In genomic region chr22:49622241-49623105, GRCh38 we compare ENCODE assay signal across 23 cellular contexts.
DNase-seq lines count a peak whose midpoint lies in the region; ATAC-seq and TF ChIP-seq lines count a peak whose summit lies in the region.
"Had no signal": no experiment of that assay in that cellular context is flagged by ENCODE, and none has a peak within 500 bp of the region (broad histone marks: within the 10 kb centered on the region; RNA-seq: fewer than 3 reads in every experiment).

No MANE protein-coding gene starts in this region.

- TF ChIP-seq POLR2A in GM18505 (IDR thresholded peaks at IDR 0.05; ENCODE audit: borderline replicate concordance, extremely low read depth, insufficient read depth, insufficient read length), result no peak

- TF ChIP-seq CTCF in HEK293 (tag by site-specific recombination; IDR thresholded peaks at IDR 0.05), result no peak
- TF ChIP-seq CTCF in lower lobe of right lung (IDR thresholded peaks at IDR 0.05), result no peak

- DNase-seq in activated naive CD4-positive, alpha-beta T cell treated with anti-CD3 and anti-CD28 coated beads, Interleukin-2, amount 50 U/mL, for 16 hours, result peak; percentile 6
- no peak for DNase-seq in activated naive CD4-positive, alpha-beta T cell (lab: John Stamatoyannopoulos, UW)
- DNase-seq in left ventricle myocardium superior, result peak; percentile 18
- peak; percentile 73 for DNase-seq in posterior vena cava (ENCODE audit: low spot score)
- DNase-seq in lower lobe of right lung, result no peak
- DNase-seq: Caco-2; CD8-positive, alpha-beta T cell; GOT3; NCI-H1092; NCI-H1417 treated with DMSO at 0.1 percent for 48 hours; NCI-H1694 treated with DMSO at 0.1 percent for 48 hours; NCI-H2081; NCI-H2227 treated with DMSO at 0.1 percent for 48 hours; NCI-H510A; NCI-H69; RPMI8226; SIG-M5 had no signal

- no peak for ATAC-seq in left ventricle myocardium superior
- no peak for ATAC-seq in HG03159 (IDR thresholded peaks at IDR 0.05; ENCODE audit: unreplicated experiment)
- no peak for ATAC-seq in lower lobe of right lung
- no peak for ATAC-seq in GM18505 (IDR thresholded peaks at IDR 0.05; ENCODE audit: unreplicated experiment)
- ATAC-seq: CD8-positive, alpha-beta T cell had no signal

- H3K36me3 ChIP-seq in HEK293 (ENCODE audit: control insufficient read depth in 2 of 2, insufficient read depth in 1 of 2, low read length in 2 of 2), result no peaks in the 10 kb centered on the region
- H3K36me3 ChIP-seq in lower lobe of right lung, result no peaks in the 10 kb centered on the region

- no peaks in the 10 kb centered on the region for H3K4me1 ChIP-seq in HEK293 (ENCODE audit: control insufficient read depth, insufficient read depth, low read length)
- H3K4me1 ChIP-seq in lower lobe of right lung, result no peaks in the 10 kb centered on the region
- H3K4me1 ChIP-seq: Caco-2, HAP-1 had no signal

- intact Hi-C loops in left ventricle myocardium superior (cut with micrococcal nuclease) (no loop called here), posterior vena cava (cut with DNase I) (no loop called here), lower lobe of right lung (cut with DNase I) (no loop called here)

- no peaks in the 10 kb centered on the region for H3K27me3 ChIP-seq in lower lobe of right lung (ENCODE audit: low read depth)

- H3K4me3 ChIP-seq in HEK293 (ENCODE audit: low read depth, low read length) (no peak overlapping the region), lower lobe of right lung (no peak overlapping the region)
- H3K4me3 ChIP-seq: HAP-1 had no signal

- POLR2A ChIA-PET in HEK293 (lab: Yijun Ruan, JAX), result no interaction called here

- CTCF ChIA-PET in HEK293 (lab: Yijun Ruan, JAX), result interaction anchor here (1.0 kb wide), 1 partner anchor 10 kb away, joined by 4 read pairs; no protein-coding TSS in a partner anchor

- H3K27ac ChIP-seq in HEK293 (ENCODE audit: extremely low read depth, low read depth, low read length) (no peak overlapping the region), lower lobe of right lung (no peak overlapping the region)
- H3K27ac ChIP-seq: 22Rv1, C4-2B had no signal

- H3K9me3 ChIP-seq in HEK293 (ENCODE audit: control insufficient read depth, insufficient read depth, low read depth, low read length) (no peaks in the 10 kb centered on the region), lower lobe of right lung (no peaks in the 10 kb centered on the region)
- H3K9me3 ChIP-seq: Caco-2, HAP-1 had no signal

TF ChIP-seq in HEK293, 187 proteins besides CTCF, POLR2A, EP300 and RAD21:
- TF ChIP-seq HIC1 (tag by site-specific recombination; IDR thresholded peaks at IDR 0.05) (no peak), ZNF830 (tag by site-specific recombination; IDR thresholded peaks at IDR 0.05; ENCODE audit: low read depth) (no peak), ZNF2 (tag by site-specific recombination; IDR thresholded peaks at IDR 0.05) (no peak), ZFHX2 (tag by site-specific recombination; conservative IDR thresholded peaks at IDR 0.05) (peak; percentile 73; the same call in 1 of the 2 replicates), ZNF146 (tag by site-specific recombination; IDR thresholded peaks at IDR 0.05) (no peak), ZBTB7A (tag by site-specific recombination; IDR thresholded peaks at IDR 0.05; ENCODE audit: low read depth) (no peak), HOXD13 (CRISPR knock-in tag; IDR thresholded peaks at IDR 0.05; ENCODE audit: borderline replicate concordance) (no peak), EGR2 (tag by site-specific recombination; IDR thresholded peaks at IDR 0.05; ENCODE audit: low read depth) (peak; percentile 79), ZNF112 (tag by site-specific recombination; IDR thresholded peaks at IDR 0.05) (no peak), ZBTB8A (tag by site-specific recombination; IDR thresholded peaks at IDR 0.05) (no peak), ZNF239 (tag by site-specific recombination; IDR thresholded peaks at IDR 0.05) (no peak)

Comparison
In these comparisons a context has a peak if more than half of its experiments do, and no peak if none do; other contexts are left out.
1. DNase-seq: peak in activated naive CD4-positive, alpha-beta T cell treated with anti-CD3 and anti-CD28 coated beads, Interleukin-2, amount 50 U/mL, for 16 hours (single experiment), left ventricle myocardium superior (single experiment) and posterior vena cava (single experiment); none in activated naive CD4-positive, alpha-beta T cell (0 of 4) and lower lobe of right lung (single experiment).